8 cellular contexts compared by ENCODE assay signal in the genomic region with DNA sequence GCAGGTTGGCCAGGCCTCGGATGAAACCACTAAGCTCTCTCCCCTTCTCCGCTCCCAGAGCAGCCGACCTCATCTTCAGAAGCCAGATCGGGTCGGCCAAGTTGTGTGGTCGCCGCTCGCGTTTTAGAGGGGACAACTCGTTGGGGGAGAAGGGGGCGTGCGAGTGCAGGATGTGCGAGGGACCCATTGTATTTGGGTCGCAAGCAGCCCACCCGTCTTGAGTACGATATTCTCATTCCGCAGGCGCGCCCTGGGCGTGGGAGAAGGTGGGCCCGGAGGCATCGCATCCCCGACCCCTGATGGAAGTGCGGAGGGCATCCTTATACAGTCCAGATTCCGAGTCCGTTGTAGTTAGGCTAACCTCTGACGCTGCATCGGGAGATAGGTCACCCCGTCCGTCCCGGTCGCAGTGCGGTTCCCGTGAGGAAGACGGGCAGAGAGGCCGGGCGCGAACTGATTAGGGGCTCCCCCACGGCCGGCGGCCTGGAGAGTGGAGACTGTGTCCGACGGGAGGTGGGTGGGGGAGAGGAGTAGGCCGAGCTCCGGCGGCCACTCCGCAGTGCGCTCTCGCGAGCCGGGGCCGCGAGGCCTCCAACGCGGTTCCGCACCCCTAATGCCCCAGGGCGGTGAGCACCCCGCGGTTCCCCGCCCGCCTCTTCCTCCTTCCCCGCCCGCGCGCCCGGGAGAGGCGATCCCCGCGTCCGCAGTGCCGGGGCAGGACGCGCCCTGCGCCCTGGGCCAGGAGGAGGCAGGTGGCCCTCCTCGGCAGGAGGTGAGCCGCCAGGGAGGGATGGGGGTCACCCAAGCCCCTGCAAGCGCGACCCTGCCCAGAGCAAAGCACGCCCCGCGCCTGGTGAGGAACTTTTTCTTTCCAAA. TPM values are rescaled to one million over a fixed set of nuclear protein-coding genes. Genes with fewer than 3 reads are reported as not detected.
DNase-seq lines count a peak whose midpoint lies in the region; ATAC-seq, FAIRE-seq and TF ChIP-seq lines count a peak whose summit lies in the region.

No MANE protein-coding gene starts in this region.

- H3K27me3 Mint-ChIP-seq in CD14-positive monocyte (ENCODE audit: low read depth in 3 of 3) = peaks cover 88 to 99% (median 92%) of the 10 kb centered on the region in 3 donors
- peaks cover 97% of the 10 kb centered on the region for H3K27me3 Mint-ChIP-seq in neural crest cell (ENCODE audit: low read depth)

- no peaks in the 10 kb centered on the region for H3K36me3 ChIP-seq in effector memory CD4-positive, alpha-beta T cell (ENCODE audit: control insufficient read depth, insufficient read depth, low read length)

- H3K4me1 Mint-ChIP-seq in CD14-positive monocyte (peaks cover 38% of the 10 kb centered on the region), neural crest cell (peaks cover 44% of the 10 kb centered on the region)

- H3K27me3 ChIP-seq in effector memory CD4-positive, alpha-beta T cell (replicated peaks; ENCODE audit: control insufficient read depth, insufficient read depth, low read length, poor library complexity, severe bottlenecking) = peaks cover 68% of the 10 kb centered on the region

- TF ChIP-seq POLR2A in GM12892 (IDR thresholded peaks at IDR 0.05; ENCODE audit: low read depth, low read length) = no peak

- H3K4me3 ChIP-seq in LNCaP clone FGC (ENCODE audit: low read depth, low read length) = 0 out of 2 replicates have a peak overlapping the region, but pooled peaks have one; percentile 48
- H3K4me3 ChIP-seq in effector memory CD4-positive, alpha-beta T cell (ENCODE audit: insufficient read depth, low read depth, low read length, poor library complexity, severe bottlenecking) = peak overlapping the region; percentile 54

- peaks cover 0 to 28% (median 16%) of the 10 kb centered on the region in 7 donors for H3K9me3 Mint-ChIP-seq in CD14-positive monocyte
- H3K9me3 Mint-ChIP-seq in neural crest cell = peaks cover 2% of the 10 kb centered on the region

- ATAC-seq in HG02678 (IDR thresholded peaks at IDR 0.05; ENCODE audit: unreplicated experiment) = no peak

- H3K27ac Mint-ChIP-seq in CD14-positive monocyte = peak overlapping the region in 1 of 7 donors; percentile 13
- no peak overlapping the region for H3K27ac Mint-ChIP-seq in neural crest cell (ENCODE audit: unreplicated experiment)

- H3K27ac ChIP-seq in effector memory CD4-positive, alpha-beta T cell (ENCODE audit: insufficient read depth, low read length, poor library complexity, severe bottlenecking) = no peak overlapping the region

- H3K4me1 ChIP-seq in effector memory CD4-positive, alpha-beta T cell (ENCODE audit: control insufficient read depth, insufficient read depth, low read length, poor library complexity, severe bottlenecking) = peaks cover 40% of the 10 kb centered on the region

- no peak for FAIRE-seq in GM12892 (lab: Jason Lieb, UNC)

- no peak for TF ChIP-seq CTCF in CD14-positive monocyte (IDR thresholded peaks at IDR 0.05)
- no peak for TF ChIP-seq CTCF in LNCaP clone FGC (IDR thresholded peaks at IDR 0.05; ENCODE audit: control insufficient read depth, extremely low read depth, insufficient read depth)
- TF ChIP-seq CTCF in neural crest cell (conservative IDR thresholded peaks at IDR 0.05) = no peak

- DNase-seq in CD14-positive monocyte (ENCODE audit: low spot score) (no peak), LNCaP clone FGC (ENCODE audit: low read depth) (no peak), neural crest cell (ENCODE audit: low read depth, low spot score) (no peak), mesenteric fat pad (ENCODE audit: low spot score) (no peak), GM12892 (ENCODE audit: insufficient read length) (no peak), AML-193 (lab: John Stamatoyannopoulos, UW) (no peak)
- DNase-seq in effector memory CD4-positive, alpha-beta T cell = no peak

- H3K9me3 ChIP-seq in effector memory CD4-positive, alpha-beta T cell (ENCODE audit: control insufficient read depth, low read length) = no peaks in the 10 kb centered on the region

- intact Hi-C loops in CD14-positive monocyte (cut with micrococcal nuclease) = no loop called here

- H3K36me3 Mint-ChIP-seq in CD14-positive monocyte (peaks cover 10% of the 10 kb centered on the region in 2 donors), neural crest cell (ENCODE audit: low read depth) (peaks cover 2% of the 10 kb centered on the region)

- H3K4me3 Mint-ChIP-seq in CD14-positive monocyte (peak overlapping the region; percentile 78 to 89), neural crest cell (peak overlapping the region; percentile 57)

RNA-seq across cellular contexts. Expression of gene SP5, which starts 1.6 kb away (rescaled TPM):
- polyA plus RNA-seq in CD14-positive monocyte = not detected
- 3.5 and 6.4 TPM in 2 replicates for total RNA-seq in neural crest cell
- total RNA-seq in mesenteric fat pad = 0.26 TPM
- polyA plus RNA-seq in GM12892 (2012; ENCODE audit: missing spikeins) = not detected

RNA-seq across cellular contexts. Expression of gene ERICH2, which starts 56.7 kb away (rescaled TPM):
- polyA plus RNA-seq in CD14-positive monocyte = not detected
- not detected in 2 replicates for total RNA-seq in neural crest cell
- total RNA-seq in mesenteric fat pad = not detected
- polyA plus RNA-seq in GM12892 (2012; ENCODE audit: missing spikeins) = not detected
